Comparison of ENCODE assay signal across 9 cellular contexts in the genomic region with DNA sequence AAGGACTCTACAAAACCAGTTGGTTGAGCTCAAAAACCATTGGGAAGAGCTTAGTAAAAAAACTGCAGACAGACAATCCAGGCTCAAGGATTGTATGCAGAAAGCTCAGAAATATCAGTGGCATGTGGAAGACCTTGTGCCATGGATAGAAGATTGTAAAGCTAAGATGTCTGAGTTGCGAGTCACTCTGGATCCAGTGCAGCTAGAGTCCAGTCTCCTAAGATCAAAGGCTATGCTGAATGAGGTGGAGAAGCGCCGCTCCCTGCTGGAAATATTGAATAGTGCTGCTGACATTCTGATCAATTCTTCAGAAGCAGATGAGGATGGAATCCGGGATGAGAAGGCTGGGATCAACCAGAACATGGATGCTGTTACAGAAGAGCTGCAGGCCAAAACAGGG.
DNase-seq lines count a peak whose midpoint lies in the region; ATAC-seq and TF ChIP-seq lines count a peak whose summit lies in the region.
"Had no signal": no experiment of that assay in that cellular context is flagged by ENCODE, and none has a peak within 500 bp of the region (broad histone marks: within the 10 kb centered on the region; RNA-seq: fewer than 3 reads in every experiment).

No MANE protein-coding gene starts in this region.

- H3K27me3 Mint-ChIP-seq in naive thymus-derived CD8-positive, alpha-beta T cell: no peaks in the 10 kb centered on the region
- H3K27me3 Mint-ChIP-seq: activated B cell treated with CpG ODN at 0.5 μM for 24 hours had no signal

- no peak for TF ChIP-seq EP300 in upper lobe of left lung (IDR thresholded peaks at IDR 0.05)

- H3K9me3 ChIP-seq in liver (ENCODE audit: control insufficient read depth in 4 of 4, low read length in 3 of 4) (no peaks in the 10 kb centered on the region), upper lobe of left lung (no peaks in the 10 kb centered on the region)

- H3K27ac Mint-ChIP-seq in naive thymus-derived CD8-positive, alpha-beta T cell: peak overlapping the region in 1 of 10 donors; percentile 52

- H3K36me3 ChIP-seq in liver (ENCODE audit: control insufficient read depth in 4 of 4, insufficient read depth in 3 of 4, low read depth in 1 of 4, low read length in 3 of 4) (peaks cover 7 to 29% (median 17%) of the 10 kb centered on the region in 4 donors), upper lobe of left lung (peaks cover 27 to 83% (median 60%) of the 10 kb centered on the region in 4 donors)

- peaks cover 0 to 89% (median 32%) of the 10 kb centered on the region in 3 donors for H3K36me3 Mint-ChIP-seq in naive thymus-derived CD8-positive, alpha-beta T cell

- H3K27ac ChIP-seq in liver (ENCODE audit: low read depth in 1 of 2, low read length in 2 of 2) (peak overlapping the region; percentile 26 to 48), upper lobe of left lung (peak overlapping the region in 1 of 4 donors; percentile 67)

- no peaks in the 10 kb centered on the region for H3K27me3 ChIP-seq in liver (ENCODE audit: control insufficient read depth in 4 of 4, insufficient read depth in 4 of 4, low read length in 3 of 4)
- H3K27me3 ChIP-seq in upper lobe of left lung: no peaks in the 10 kb centered on the region

- no peak overlapping the region for H3K9ac ChIP-seq in liver (ENCODE audit: low read depth in 1 of 2, low read length in 2 of 2)

- TF ChIP-seq RAD21 in liver (IDR thresholded peaks at IDR 0.05): peak; percentile 71 to 83

- H3K4me3 ChIP-seq in AG10803 (ENCODE audit: low read length) (no peak overlapping the region), liver (ENCODE audit: low read depth in 1 of 3, low read length in 3 of 3) (no peak overlapping the region), upper lobe of left lung (no peak overlapping the region)

- peaks cover 5 to 15% (median 12%) of the 10 kb centered on the region in 4 donors for H3K4me1 Mint-ChIP-seq in naive thymus-derived CD8-positive, alpha-beta T cell
- H3K4me1 Mint-ChIP-seq: activated B cell treated with CpG ODN at 0.5 μM for 24 hours had no signal

- no peak for ATAC-seq in upper lobe of left lung (ENCODE audit: low FRiP score in 2 of 2)
- ATAC-seq in naive thymus-derived CD8-positive, alpha-beta T cell: no peak

- WGBS in liver: 41% methylated on average over 4 of the region's 4 CpGs
- 86 to 92% methylated on average over 4 of the region's 4 CpGs for WGBS in upper lobe of left lung, 2 donors

- peaks cover 6 to 54% (median 34%) of the 10 kb centered on the region in 4 donors for H3K4me1 ChIP-seq in liver (ENCODE audit: control insufficient read depth in 4 of 4, insufficient read depth in 4 of 4, low read length in 3 of 4)
- H3K4me1 ChIP-seq in upper lobe of left lung: peaks cover 12 to 28% (median 25%) of the 10 kb centered on the region in 4 donors

- H3K9me3 Mint-ChIP-seq in naive thymus-derived CD8-positive, alpha-beta T cell: no peaks in the 10 kb centered on the region
- H3K9me3 Mint-ChIP-seq: activated B cell treated with CpG ODN at 0.5 μM for 24 hours had no signal

- H3K4me3 Mint-ChIP-seq in naive thymus-derived CD8-positive, alpha-beta T cell: no peak overlapping the region
- H3K4me3 Mint-ChIP-seq: activated B cell treated with CpG ODN at 0.5 μM for 24 hours had no signal

- DNase-seq in AG10803 (ENCODE audit: low read depth) (peak; percentile 92), HS-5 (ENCODE audit: low read depth) (peak; percentile 91), astrocyte of the hippocampus (ENCODE audit: low read depth, low spot score) (peak; percentile 83), NCI-H146 treated with DMSO at 0.1 percent for 48 hours (lab: John Stamatoyannopoulos, UW; ENCODE audit: unreplicated experiment) (no peak), SKM-1 treated with dmso at 0.1 percent for 144 hours (lab: John Stamatoyannopoulos, UW; ENCODE audit: unreplicated experiment) (no peak), upper lobe of left lung (no peak)
- no peak for DNase-seq in naive thymus-derived CD8-positive, alpha-beta T cell
- DNase-seq: activated B cell treated with CpG ODN at 0.5 μM for 24 hours had no signal

- POLR2A ChIA-PET in naive thymus-derived CD8-positive, alpha-beta T cell (lab: Charles Lee): interaction anchor here (1.2 kb wide), 1 partner anchor 24 kb away, joined by 4 read pairs; no protein-coding TSS in a partner anchor

- TF ChIP-seq CTCF in AG10803 (conservative IDR thresholded peaks at IDR 0.05; ENCODE audit: low read length) (peak; percentile 66), liver (IDR thresholded peaks at IDR 0.05; ENCODE audit: low read depth, low read length, missing input control) (peak; percentile 50), upper lobe of left lung (IDR thresholded peaks at IDR 0.05) (peak in 1 of 6 experiments; percentile 11)

- no peak for TF ChIP-seq POLR2A in upper lobe of left lung (IDR thresholded peaks at IDR 0.05)

TF ChIP-seq in liver, 16 proteins besides CTCF, POLR2A, EP300 and RAD21:
- TF ChIP-seq EGR1 (IDR thresholded peaks at IDR 0.05; ENCODE audit: low read depth in 2 of 2): no peak
- peak; percentile 51 for TF ChIP-seq HNF4A (conservative IDR thresholded peaks at IDR 0.05)
- TF ChIP-seq SP1 (IDR thresholded peaks at IDR 0.05): no peak
- peak in 1 of 2 donors; percentile 10 for TF ChIP-seq RXRA (IDR thresholded peaks at IDR 0.05)
- TF ChIP-seq, protein P1, sequence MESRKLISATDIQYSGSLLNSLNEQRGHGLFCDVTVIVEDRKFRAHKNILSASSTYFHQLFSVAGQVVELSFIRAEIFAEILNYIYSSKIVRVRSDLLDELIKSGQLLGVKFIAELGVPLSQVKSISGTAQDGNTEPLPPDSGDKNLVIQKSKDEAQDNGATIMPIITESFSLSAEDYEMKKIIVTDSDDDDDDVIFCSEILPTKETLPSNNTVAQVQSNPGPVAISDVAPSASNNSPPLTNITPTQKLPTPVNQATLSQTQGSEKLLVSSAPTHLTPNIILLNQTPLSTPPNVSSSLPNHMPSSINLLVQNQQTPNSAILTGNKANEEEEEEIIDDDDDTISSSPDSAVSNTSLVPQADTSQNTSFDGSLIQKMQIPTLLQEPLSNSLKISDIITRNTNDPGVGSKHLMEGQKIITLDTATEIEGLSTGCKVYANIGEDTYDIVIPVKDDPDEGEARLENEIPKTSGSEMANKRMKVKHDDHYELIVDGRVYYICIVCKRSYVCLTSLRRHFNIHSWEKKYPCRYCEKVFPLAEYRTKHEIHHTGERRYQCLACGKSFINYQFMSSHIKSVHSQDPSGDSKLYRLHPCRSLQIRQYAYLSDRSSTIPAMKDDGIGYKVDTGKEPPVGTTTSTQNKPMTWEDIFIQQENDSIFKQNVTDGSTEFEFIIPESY (IDR thresholded peaks at IDR 0.05): no peak
- TF ChIP-seq MAX (IDR thresholded peaks at IDR 0.05): no peak
- no peak for TF ChIP-seq REST (IDR thresholded peaks at IDR 0.05)
- TF ChIP-seq FOXA1 (IDR thresholded peaks at IDR 0.05): no peak
- no peak for TF ChIP-seq YY1 (IDR thresholded peaks at IDR 0.05)
- no peak for TF ChIP-seq TAF1 (conservative IDR thresholded peaks at IDR 0.05)
- TF ChIP-seq, protein P2, sequence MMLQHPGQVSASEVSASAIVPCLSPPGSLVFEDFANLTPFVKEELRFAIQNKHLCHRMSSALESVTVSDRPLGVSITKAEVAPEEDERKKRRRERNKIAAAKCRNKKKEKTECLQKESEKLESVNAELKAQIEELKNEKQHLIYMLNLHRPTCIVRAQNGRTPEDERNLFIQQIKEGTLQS (IDR thresholded peaks at IDR 0.05): no peak

Comparison
In these comparisons a context has a peak if more than half of its experiments do, and no peak if none do; other contexts are left out.
1. DNase-seq: peak in AG10803 (single experiment), HS-5 (single experiment) and astrocyte of the hippocampus (single experiment); none in NCI-H146 treated with DMSO at 0.1 percent for 48 hours (single experiment), SKM-1 treated with dmso at 0.1 percent for 144 hours (single experiment), upper lobe of left lung (0 of 2) and naive thymus-derived CD8-positive, alpha-beta T cell (0 of 10).